In the genomic region with DNA sequence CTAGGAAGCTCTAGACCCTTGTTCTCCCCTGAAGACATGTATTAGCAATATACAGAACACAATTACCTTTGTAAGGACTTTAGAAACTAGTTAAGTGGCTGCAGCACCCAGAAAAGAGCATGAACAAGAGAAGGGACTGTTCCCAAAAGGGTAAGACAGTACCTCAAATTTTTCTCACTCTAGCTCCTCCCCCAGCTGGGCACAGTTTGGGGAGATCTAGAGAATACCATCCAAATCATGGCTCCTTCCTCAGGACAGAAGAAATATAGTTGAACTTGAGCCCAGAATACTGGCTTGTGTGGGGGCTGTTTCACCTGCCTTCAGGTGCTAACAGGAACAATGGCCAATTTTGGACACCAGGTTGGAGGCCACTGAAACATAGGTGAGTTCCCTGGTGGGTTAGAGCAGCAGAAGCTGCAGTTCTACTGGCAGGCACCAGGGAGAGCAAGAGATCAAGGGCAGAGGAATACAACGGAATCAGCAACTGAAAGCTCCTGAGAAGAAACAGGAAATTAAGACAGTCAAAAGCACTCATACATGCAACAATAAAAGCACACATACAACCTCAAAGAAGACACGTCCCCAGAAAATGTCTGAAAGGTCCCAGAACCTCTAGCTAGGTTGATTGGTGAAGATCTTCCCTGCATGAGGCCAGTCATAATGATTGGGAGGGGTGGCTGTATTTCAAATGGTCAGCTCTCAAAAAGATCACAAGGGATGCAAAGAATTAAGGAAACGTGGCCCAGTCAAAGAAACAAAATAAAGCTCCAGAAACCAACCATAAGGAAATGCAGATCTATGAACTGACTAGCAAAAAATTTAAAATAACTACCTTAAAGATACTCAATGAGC, we compare ENCODE assay signal across 8 cellular contexts.
DNase-seq lines count a peak whose midpoint lies in the region; ATAC-seq, FAIRE-seq and TF ChIP-seq lines count a peak whose summit lies in the region.

No MANE protein-coding gene starts in this region.

- peak; percentile 98 for ATAC-seq in HG03280 (IDR thresholded peaks at IDR 0.05; ENCODE audit: unreplicated experiment)
- ATAC-seq in Panc1: peak; percentile 90
- ATAC-seq in psoas muscle: peak in 3 of 4 donors; percentile 61 to 72 (median 66)

- H3K27me3 ChIP-seq in Caco-2 (replicated peaks; ENCODE audit: control insufficient read depth, insufficient read depth, low read length) (no peaks in the 10 kb centered on the region), Panc1 (ENCODE audit: control insufficient read depth, insufficient read depth, low read length) (no peaks in the 10 kb centered on the region), psoas muscle (ENCODE audit: insufficient read depth in 3 of 3, low read length in 2 of 3) (no peaks in the 10 kb centered on the region)

- no peaks in the 10 kb centered on the region for H3K4me1 Mint-ChIP-seq in Caco-2 (ENCODE audit: low read depth, unreplicated experiment)
- H3K4me1 Mint-ChIP-seq in activated T-cell treated with anti-CD3 and anti-CD28 coated beads, Interleukin-2, amount 50 U/mL, for 24 hours (ENCODE audit: low read depth): peaks cover 11% of the 10 kb centered on the region

- POLR2A ChIA-PET in Caco-2 (lab: Charles Lee) (interaction anchor here (0.6 to 1.7 kb wide), 2 partner anchors 158 to 200 kb away, joined by 5 to 7 read pairs; a partner anchor contains a TSS), Panc1 (lab: Charles Lee) (no interaction called here)

- no peaks in the 10 kb centered on the region for H3K36me3 Mint-ChIP-seq in Caco-2 (ENCODE audit: insufficient read depth, unreplicated experiment)
- H3K36me3 Mint-ChIP-seq in activated T-cell treated with anti-CD3 and anti-CD28 coated beads, Interleukin-2, amount 50 U/mL, for 24 hours (ENCODE audit: low read depth): no peaks in the 10 kb centered on the region

- in situ Hi-C loops in Panc1 (cut with HindIII; ENCODE audit: low pct_unique_long_range_greater_than_20kb, low sequenced_read_pairs): no loop called here

- 12 to 13% (median 13%) methylated on average over 3 of the region's 3 CpGs for WGBS in psoas muscle, 3 donors

- no peak overlapping the region for H3K4me3 Mint-ChIP-seq in Caco-2 (ENCODE audit: unreplicated experiment)
- H3K4me3 Mint-ChIP-seq in activated T-cell treated with anti-CD3 and anti-CD28 coated beads, Interleukin-2, amount 50 U/mL, for 24 hours: peak overlapping the region; percentile 13

- H3K9me3 ChIP-seq in Caco-2: 0 out of 2 replicates have a peak, but pooled peaks cover 3% of the 10 kb centered on the region
- no peaks in the 10 kb centered on the region for H3K9me3 ChIP-seq in Panc1 (ENCODE audit: control insufficient read depth, insufficient read depth, low read depth, low read length)
- H3K9me3 ChIP-seq in psoas muscle: no peaks in the 10 kb centered on the region

- no peaks in the 10 kb centered on the region; the same call in 1 of the 2 replicates for H3K4me1 ChIP-seq in Caco-2
- H3K4me1 ChIP-seq in Panc1 (ENCODE audit: control insufficient read depth, insufficient read depth, low read length): no peaks in the 10 kb centered on the region
- H3K4me1 ChIP-seq in psoas muscle: no peaks in the 10 kb centered on the region

- intact Hi-C loops in Caco-2 (cut with micrococcal nuclease; ENCODE audit: unreplicated experiment): loop anchor here (1.0 to 5.0 kb wide), 5 partner anchors 37 to 186 kb away; a partner anchor contains a TSS
- intact Hi-C loops in Panc1 (cut with micrococcal nuclease; ENCODE audit: unreplicated experiment): no loop called here
- intact Hi-C loops in psoas muscle (cut with DNase I): no loop called here

- CTCF ChIA-PET in Caco-2 (lab: Charles Lee): interaction anchor here (0.5 to 1.6 kb wide), 18 partner anchors 17 to 459 kb away, joined by 3 to 16 read pairs (median 4); a partner anchor contains a TSS
- CTCF ChIA-PET in Panc1 (lab: Charles Lee): interaction anchor here (0.6 to 0.7 kb wide), 3 partner anchors 27 to 124 kb away, joined by 3 to 6 read pairs (median 5); no protein-coding TSS in a partner anchor

- no peak overlapping the region for H3K27ac Mint-ChIP-seq in Caco-2 (ENCODE audit: unreplicated experiment)
- no peak overlapping the region for H3K27ac Mint-ChIP-seq in activated T-cell treated with anti-CD3 and anti-CD28 coated beads, Interleukin-2, amount 50 U/mL, for 24 hours

- DNase-seq in Caco-2 (peak; percentile 76 to 78), GM19239 (ENCODE audit: insufficient read length, low spot score) (peak; percentile 40), Panc1 (ENCODE audit: low read depth, low spot score) (peak; percentile 60), fibroblast of the conjunctiva (ENCODE audit: low read depth) (peak; percentile 34), psoas muscle (no peak), occipital lobe (lab: John Stamatoyannopoulos, UW) (no peak)
- peak; percentile 62 for DNase-seq in activated T-cell treated with anti-CD3 and anti-CD28 coated beads, Interleukin-2, amount 50 U/mL, for 24 hours

- FAIRE-seq in GM19239 (lab: Jason Lieb, UNC): no peak

- peak; percentile 87 to 93 for TF ChIP-seq CTCF in Caco-2 (IDR thresholded peaks at IDR 0.05; ENCODE audit: insufficient read depth in 1 of 2, low read depth in 1 of 2, low read length in 1 of 2, severe bottlenecking in 1 of 2, unreplicated experiment in 1 of 2)
- TF ChIP-seq CTCF in Panc1 (IDR thresholded peaks at IDR 0.05): peak; percentile 87
- TF ChIP-seq CTCF in psoas muscle (IDR thresholded peaks at IDR 0.05): peak; percentile 63

- no peaks in the 10 kb centered on the region for H3K9me3 Mint-ChIP-seq in Caco-2 (ENCODE audit: unreplicated experiment)
- H3K9me3 Mint-ChIP-seq in activated T-cell treated with anti-CD3 and anti-CD28 coated beads, Interleukin-2, amount 50 U/mL, for 24 hours: no peaks in the 10 kb centered on the region

- BruUV-seq in Caco-2 (replicated peaks; lab: Mats Ljungman, UMichigan): no TSS peak
- BruUV-seq in Panc1 (replicated peaks; lab: Mats Ljungman, UMichigan): no TSS peak

- H3K36me3 ChIP-seq in Caco-2 (ENCODE audit: control insufficient read depth, insufficient read depth, low read length) (no peaks in the 10 kb centered on the region), Panc1 (ENCODE audit: control insufficient read depth, insufficient read depth, low read length) (no peaks in the 10 kb centered on the region), psoas muscle (ENCODE audit: insufficient read depth in 1 of 2, low read depth in 1 of 2) (no peaks in the 10 kb centered on the region)

- H3K4me3 ChIP-seq in Caco-2 (ENCODE audit: low read depth, low read length): no peak overlapping the region
- H3K4me3 ChIP-seq in Panc1 (ENCODE audit: low read depth in 2 of 2, low read length in 2 of 2): no peak overlapping the region
- no peak overlapping the region for H3K4me3 ChIP-seq in psoas muscle

- H3K27me3 Mint-ChIP-seq in Caco-2 (ENCODE audit: insufficient read depth, unreplicated experiment): no peaks in the 10 kb centered on the region
- H3K27me3 Mint-ChIP-seq in activated T-cell treated with anti-CD3 and anti-CD28 coated beads, Interleukin-2, amount 50 U/mL, for 24 hours: peaks cover 5% of the 10 kb centered on the region

- H3K27ac ChIP-seq in Panc1 (ENCODE audit: low read length) (no peak overlapping the region), psoas muscle (no peak overlapping the region)

Comparison
In these comparisons a context has a peak if more than half of its experiments do, and no peak if none do; other contexts are left out.
1. DNase-seq: peak in Caco-2 (2 of 2), GM19239 (single experiment), Panc1 (single experiment), activated T-cell treated with anti-CD3 and anti-CD28 coated beads, Interleukin-2, amount 50 U/mL, for 24 hours (single experiment) and fibroblast of the conjunctiva (single experiment); none in psoas muscle (0 of 2) and occipital lobe (single experiment).
2. Peak in every context shown above with its lines, with median percentiles within 50 percentile points of each other: CTCF ChIP-seq and ATAC-seq.